ENCODE assay signal across 9 cellular contexts in genomic region chr2:66576381-66577330, GRCh38.
A peak's percentile ranks its signal among the peaks of the same experiment; 100 is the strongest.
DNase-seq lines count a peak whose midpoint lies in the region; ATAC-seq, FAIRE-seq and TF ChIP-seq lines count a peak whose summit lies in the region.
"Had no signal": no experiment of that assay in that cellular context is flagged by ENCODE, and none has a peak within 500 bp of the region (broad histone marks: within the 10 kb centered on the region; RNA-seq: fewer than 3 reads in every experiment).

No MANE protein-coding gene starts in this region.

- H3K27me3 ChIP-seq in H1 (replicated peaks in 1 of 4; ENCODE audit: control insufficient read depth in 3 of 4, extremely low read depth in 1 of 4, insufficient read depth in 3 of 4, low read length in 3 of 4) = peaks cover 44 to 63% (median 53%) of the 10 kb centered on the region in 4 experiments
- peaks cover 43 to 75% of the 10 kb centered on the region in 2 donors for H3K27me3 ChIP-seq in mucosa of rectum (ENCODE audit: control insufficient read depth in 2 of 2, insufficient read depth in 2 of 2, low read length in 2 of 2)
- H3K27me3 ChIP-seq in aorta (ENCODE audit: control insufficient read depth in 1 of 2, insufficient read depth in 2 of 2, low read length in 1 of 2) = no peaks in the 10 kb centered on the region

- no peak overlapping the region for H2BK20ac ChIP-seq in H1 (ENCODE audit: low read length)

- H3K27ac Mint-ChIP-seq in activated naive CD8-positive, alpha-beta T cell treated with anti-CD3 and anti-CD28 coated beads, Interleukin-2, amount 10 ng/mL, durations not matched to agents 7 days and 5 days = no peak overlapping the region
- H3K27ac Mint-ChIP-seq in activated naive CD8-positive, alpha-beta T cell treated with anti-CD3 and anti-CD28 coated beads for 36 hours = no peak overlapping the region

- H3K18ac ChIP-seq in H1 (ENCODE audit: extremely low read depth, low read length) = peak overlapping the region; percentile 38

- H3K27ac ChIP-seq in H1 (ENCODE audit: low read depth, low read length) = no peak overlapping the region
- H3K27ac ChIP-seq in mucosa of rectum (ENCODE audit: low read depth in 2 of 2, low read length in 2 of 2) = peak overlapping the region; percentile 5 to 75
- peak overlapping the region; percentile 3 to 34 for H3K27ac ChIP-seq in aorta (ENCODE audit: low read depth in 1 of 2, low read length in 2 of 2)
- H3K27ac ChIP-seq: BLaER1 treated with 17β-estradiol and CSF1 and Interleukin-3, amounts not matched to agents 10 nM and 100 nM had no signal

- no peak overlapping the region for H3K14ac ChIP-seq in H1 (ENCODE audit: insufficient read length)

- peak; percentile 60 for FAIRE-seq in H1 (lab: Jason Lieb, UNC)

- H3K23me2 ChIP-seq in H1 (ENCODE audit: low read depth, low read length) = peaks cover 26% of the 10 kb centered on the region

- peak overlapping the region; percentile 40 to 65 (median 48) for H3K4me3 ChIP-seq in H1 (ENCODE audit: extremely low read depth in 1 of 4, insufficient read depth in 2 of 4, low read depth in 3 of 4, low read length in 4 of 4)
- H3K4me3 ChIP-seq in mucosa of rectum (ENCODE audit: low read length in 2 of 2) = peak overlapping the region; percentile 31 to 63
- peak overlapping the region; percentile 46 to 71 for H3K4me3 ChIP-seq in aorta (ENCODE audit: low read length in 2 of 2)

- no peak overlapping the region for H2AFZ ChIP-seq in H1 (ENCODE audit: low read length)

- H3K9me3 Mint-ChIP-seq in activated naive CD8-positive, alpha-beta T cell treated with anti-CD3 and anti-CD28 coated beads, Interleukin-2, amount 10 ng/mL, durations not matched to agents 7 days and 5 days = no peaks in the 10 kb centered on the region
- no peaks in the 10 kb centered on the region for H3K9me3 Mint-ChIP-seq in activated naive CD8-positive, alpha-beta T cell treated with anti-CD3 and anti-CD28 coated beads for 36 hours

- peaks cover 5% of the 10 kb centered on the region for H3K4me1 Mint-ChIP-seq in activated naive CD8-positive, alpha-beta T cell treated with anti-CD3 and anti-CD28 coated beads, Interleukin-2, amount 10 ng/mL, durations not matched to agents 7 days and 5 days
- H3K4me1 Mint-ChIP-seq in activated naive CD8-positive, alpha-beta T cell treated with anti-CD3 and anti-CD28 coated beads for 36 hours = peaks cover 12% of the 10 kb centered on the region

- peaks cover 6 to 36% (median 13%) of the 10 kb centered on the region in 4 experiments for H3K4me1 ChIP-seq in H1 (replicated peaks in 1 of 4; ENCODE audit: control insufficient read depth in 3 of 4, insufficient read depth in 4 of 4, low read length in 3 of 4)
- peaks cover 0 to 8% of the 10 kb centered on the region in 2 donors for H3K4me1 ChIP-seq in mucosa of rectum (ENCODE audit: control insufficient read depth in 2 of 2, insufficient read depth in 2 of 2, low read length in 2 of 2)
- no peaks in the 10 kb centered on the region for H3K4me1 ChIP-seq in aorta (ENCODE audit: control insufficient read depth in 1 of 2, insufficient read depth in 2 of 2, low read length in 2 of 2)
- H3K4me1 ChIP-seq: BLaER1 treated with 17β-estradiol and CSF1 and Interleukin-3, amounts not matched to agents 10 nM and 100 nM had no signal

- H2BK120ac ChIP-seq in H1 (replicated peaks; ENCODE audit: low read depth, low read length) = no peak overlapping the region

- no peak overlapping the region for H4K91ac ChIP-seq in H1 (replicated peaks; ENCODE audit: insufficient read length, low read length)

- peaks cover 0 to 6% of the 10 kb centered on the region in 2 experiments for H4K20me1 ChIP-seq in H1 (replicated peaks in 1 of 2; ENCODE audit: control insufficient read depth in 1 of 2, insufficient read depth in 2 of 2, low read length in 2 of 2)

- H3K79me1 ChIP-seq in H1 (ENCODE audit: low read depth, low read length) = no peaks in the 10 kb centered on the region

- no peak overlapping the region for H3K9ac ChIP-seq in H1 (replicated peaks in 1 of 4; ENCODE audit: extremely low read depth in 1 of 4, low read depth in 3 of 4, low read length in 3 of 4)
- peak overlapping the region; percentile 4 to 32 for H3K9ac ChIP-seq in mucosa of rectum (ENCODE audit: low read depth in 1 of 2, low read length in 2 of 2)
- H3K9ac ChIP-seq: BLaER1 treated with 17β-estradiol and CSF1 and Interleukin-3, amounts not matched to agents 10 nM and 100 nM had no signal

- no peak overlapping the region for H4K8ac ChIP-seq in H1 (ENCODE audit: extremely low read depth, insufficient read depth, low read length)

- intact Hi-C loops in aorta (cut with DNase I) = loop anchor here (5.0 to 10.0 kb wide), 6 partner anchors 272 to 1458 kb away; no protein-coding TSS in a partner anchor

- H3K4me3 Mint-ChIP-seq in activated naive CD8-positive, alpha-beta T cell treated with anti-CD3 and anti-CD28 coated beads, Interleukin-2, amount 10 ng/mL, durations not matched to agents 7 days and 5 days = no peak overlapping the region
- no peak overlapping the region for H3K4me3 Mint-ChIP-seq in activated naive CD8-positive, alpha-beta T cell treated with anti-CD3 and anti-CD28 coated beads for 36 hours

- no peak overlapping the region for H2BK15ac ChIP-seq in H1 (ENCODE audit: low read length)

- CTCF ChIA-PET in H1 (lab: Charles Lee; ENCODE audit: partially characterized antibody) = interaction anchor here (0.5 to 14.4 kb wide), 9 partner anchors 11 to 1069 kb away, joined by 3 to 161 read pairs (median 3); partner anchors contain the start of gene MEIS1

- no peak overlapping the region for H4K5ac ChIP-seq in H1 (ENCODE audit: insufficient read length, low read depth, low read length)

- no peaks in the 10 kb centered on the region for H3K79me2 ChIP-seq in H1 (ENCODE audit: control insufficient read depth in 1 of 2, insufficient read depth in 2 of 2, low read length in 2 of 2)

- TF ChIP-seq EP300 in H1 (IDR thresholded peaks at IDR 0.05; ENCODE audit: borderline replicate concordance in 1 of 2, low read depth in 2 of 2, low read length in 2 of 2) = no peak

- peak overlapping the region; percentile 77 to 99 for H3K4me2 ChIP-seq in H1 (ENCODE audit: insufficient read depth in 1 of 2, low read depth in 2 of 2, low read length in 2 of 2)

- H2BK12ac ChIP-seq in H1 (ENCODE audit: low read depth, low read length) = no peak overlapping the region

- no peak for ATAC-seq in activated naive CD8-positive, alpha-beta T cell treated with anti-CD3 and anti-CD28 coated beads, Interleukin-2, amount 10 ng/mL, durations not matched to agents 7 days and 5 days (ENCODE audit: low read depth)
- peak; percentile 61 for ATAC-seq in aorta (ENCODE audit: low FRiP score)

- no peak overlapping the region for H3K4ac ChIP-seq in H1 (replicated peaks; ENCODE audit: insufficient read length, low read depth, low read length)

- H2BK5ac ChIP-seq in H1 (ENCODE audit: low read depth, low read length) = no peak overlapping the region

- no peak for TF ChIP-seq CTCF in H1 (IDR thresholded peaks at IDR 0.05; ENCODE audit: control extremely low read depth in 1 of 3, insufficient read depth in 1 of 3, low read depth in 1 of 3, low read length in 3 of 3)

- H3K36me3 ChIP-seq in H1 (ENCODE audit: control insufficient read depth in 2 of 4, insufficient read depth in 4 of 4, low read length in 3 of 4) = no peaks in the 10 kb centered on the region
- H3K36me3 ChIP-seq in mucosa of rectum (ENCODE audit: control insufficient read depth in 2 of 2, insufficient read depth in 2 of 2, low read length in 2 of 2) = no peaks in the 10 kb centered on the region
- H3K36me3 ChIP-seq in aorta (ENCODE audit: control insufficient read depth in 1 of 2, insufficient read depth in 2 of 2, low read length in 1 of 2) = no peaks in the 10 kb centered on the region
- H3K36me3 ChIP-seq: BLaER1 treated with 17β-estradiol and CSF1 and Interleukin-3, amounts not matched to agents 10 nM and 100 nM had no signal

- H2AK5ac ChIP-seq in H1 (ENCODE audit: low read depth, low read length) = no peak overlapping the region

- DNase-seq in activated naive CD8-positive, alpha-beta T cell treated with anti-CD3 and anti-CD28 coated beads, Interleukin-2, amount 10 ng/mL, durations not matched to agents 7 days and 5 days = peak; percentile 28
- no peak for DNase-seq in activated naive CD8-positive, alpha-beta T cell treated with anti-CD3 and anti-CD28 coated beads for 36 hours
- peak in 1 of 2 experiments; percentile 75 for DNase-seq in H1 (ENCODE audit: low read depth in 1 of 2, low spot score in 2 of 2)
- DNase-seq in aorta = peak; percentile 53 to 76
- no peak for DNase-seq in superior temporal gyrus (ENCODE audit: extremely low spot score)
- no peak for DNase-seq in NK-92 treated with Interleukin-12 subunit alpha and Interleukin-12 subunit beta, amount 100 ng/mL, for 24 hours (lab: John Stamatoyannopoulos, UW)
- no peak for DNase-seq in activated CD8-positive, alpha-beta memory T cell treated with anti-CD3 and anti-CD28 coated beads, Interleukin-2, amount 50 U/mL, for 48 hours

- no peak for TF ChIP-seq POLR2A in H1 (IDR thresholded peaks at IDR 0.05; ENCODE audit: control extremely low read depth in 1 of 2, low read depth in 2 of 2, low read length in 2 of 2)

- POLR2A ChIA-PET in activated naive CD8-positive, alpha-beta T cell treated with anti-CD3 and anti-CD28 coated beads, Interleukin-2, amount 10 ng/mL, durations not matched to agents 7 days and 5 days (lab: Charles Lee) = no interaction called here
- POLR2A ChIA-PET in H1 (lab: Charles Lee; ENCODE audit: partially characterized antibody) = interaction anchor here (1.0 to 3.0 kb wide), 7 partner anchors 132 to 738 kb away, joined by 3 to 10 read pairs (median 4); partner anchors contain the start of gene MEIS1

- no peak overlapping the region for H3K23ac ChIP-seq in H1 (ENCODE audit: insufficient read length)

- H3K9me3 ChIP-seq in H1 (ENCODE audit: insufficient read depth in 2 of 2, low read depth in 1 of 2, low read length in 1 of 2) (no peaks in the 10 kb centered on the region), mucosa of rectum (ENCODE audit: control insufficient read depth in 2 of 2, low read length in 2 of 2) (no peaks in the 10 kb centered on the region), aorta (ENCODE audit: control insufficient read depth, low read length) (no peaks in the 10 kb centered on the region)

- TF ChIP-seq RAD21 in H1 (IDR thresholded peaks at IDR 0.05 in 1 of 2, conservative IDR thresholded peaks at IDR 0.05 in 1 of 2; ENCODE audit: low read depth in 2 of 2, low read length in 2 of 2) = peak in 1 of 2 experiments; percentile 14; a peak in 1 of 4 replicates

- WGBS in H1 (ENCODE audit: extremely low coverage in 1 of 2, insufficient coverage in 1 of 2, insufficient read length in 1 of 2, insufficient replicate concordance in 2 of 2, low coverage in 1 of 2, low lambda C conversion rate in 2 of 2, missing lambda C conversion rate in 1 of 2), 2 experiments = 3% methylated on average over 41 of the region's 45 CpGs; no CpG with 5 or more reads in 1 of the 2 experiments
- 1% methylated on average over 45 of the region's 45 CpGs for WGBS in aorta, 2 donors

- no peak overlapping the region for H3K56ac ChIP-seq in H1 (replicated peaks; ENCODE audit: insufficient read length, low read depth, low read length)

- peaks cover 67% of the 10 kb centered on the region for H3K27me3 Mint-ChIP-seq in activated naive CD8-positive, alpha-beta T cell treated with anti-CD3 and anti-CD28 coated beads, Interleukin-2, amount 10 ng/mL, durations not matched to agents 7 days and 5 days
- H3K27me3 Mint-ChIP-seq in activated naive CD8-positive, alpha-beta T cell treated with anti-CD3 and anti-CD28 coated beads for 36 hours = peaks cover 74% of the 10 kb centered on the region

- H3K36me3 Mint-ChIP-seq in activated naive CD8-positive, alpha-beta T cell treated with anti-CD3 and anti-CD28 coated beads, Interleukin-2, amount 10 ng/mL, durations not matched to agents 7 days and 5 days = no peaks in the 10 kb centered on the region
- no peaks in the 10 kb centered on the region for H3K36me3 Mint-ChIP-seq in activated naive CD8-positive, alpha-beta T cell treated with anti-CD3 and anti-CD28 coated beads for 36 hours

Comparison
In these comparisons a context has a peak if more than half of its experiments do, and no peak if none do; other contexts are left out.
1. DNase-seq: peak in activated naive CD8-positive, alpha-beta T cell treated with anti-CD3 and anti-CD28 coated beads, Interleukin-2, amount 10 ng/mL, durations not matched to agents 7 days and 5 days (single experiment) and aorta (2 of 2); none in activated naive CD8-positive, alpha-beta T cell treated with anti-CD3 and anti-CD28 coated beads for 36 hours (single experiment), superior temporal gyrus (single experiment), NK-92 treated with Interleukin-12 subunit alpha and Interleukin-12 subunit beta, amount 100 ng/mL, for 24 hours (single experiment) and activated CD8-positive, alpha-beta memory T cell treated with anti-CD3 and anti-CD28 coated beads, Interleukin-2, amount 50 U/mL, for 48 hours (single experiment).
2. H3K9ac ChIP-seq: peak in mucosa of rectum (2 of 2); none in H1 (0 of 4).
3. Peak in every context shown above with its lines, with median percentiles within 50 percentile points of each other: H3K4me3 ChIP-seq.